12 cellular contexts compared by ENCODE assay signal in the genomic region with DNA sequence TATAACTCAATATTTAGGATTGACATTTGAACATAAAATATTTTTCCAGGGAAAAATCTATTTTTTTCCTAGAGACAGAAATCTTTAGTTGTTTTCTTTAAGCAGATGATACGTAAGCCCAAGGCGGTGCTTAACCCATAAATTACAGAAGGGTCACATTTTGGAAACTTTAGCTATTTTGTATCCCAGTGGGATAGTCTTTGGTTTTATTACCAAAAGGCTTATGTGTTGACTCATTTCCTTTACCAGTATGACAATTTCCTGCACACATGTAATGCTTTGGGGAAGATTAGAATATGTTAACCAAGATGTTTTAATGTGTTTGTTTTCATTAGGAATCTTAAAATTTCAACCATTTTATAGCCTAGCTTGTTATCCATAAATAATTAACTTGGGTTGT. TPM values are rescaled to one million over a fixed set of nuclear protein-coding genes. Genes with fewer than 3 reads are reported as not detected.
DNase-seq lines count a peak whose midpoint lies in the region; ATAC-seq and TF ChIP-seq lines count a peak whose summit lies in the region.
"Had no signal": no experiment of that assay in that cellular context is flagged by ENCODE, and none has a peak within 500 bp of the region (broad histone marks: within the 10 kb centered on the region; RNA-seq: fewer than 3 reads in every experiment).

No MANE protein-coding gene starts in this region.

- DNase-seq in GM03348 (ENCODE audit: low spot score) (peak; percentile 68), NCI-H69 (lab: John Stamatoyannopoulos, UW) (peak; percentile 9), chondrocyte (ENCODE audit: low spot score) (no peak), osteoblast (ENCODE audit: insufficient read length, low spot score, missing footprints) (peak; percentile 52), NCI-H1092 treated with DMSO at 0.1 percent for 48 hours (lab: John Stamatoyannopoulos, UW) (no peak), left lobe of liver (ENCODE audit: low spot score) (no peak), NCI-H446 treated with DMSO at 0.1 percent for 48 hours (lab: John Stamatoyannopoulos, UW) (no peak)
- DNase-seq: activated naive CD4-positive, alpha-beta T cell treated with Interleukin-2 at 50 U/mL for 16 hours; erythroblast; left ventricle myocardium superior; psoas muscle had no signal

- ATAC-seq in HG02840 (IDR thresholded peaks at IDR 0.05; ENCODE audit: low FRiP score, unreplicated experiment) = no peak
- no peak for ATAC-seq in left lobe of liver
- ATAC-seq: left ventricle myocardium superior, psoas muscle had no signal

- peak overlapping the region; percentile 87 for H3K27ac Mint-ChIP-seq in chondrocyte (ENCODE audit: unreplicated experiment)

- H3K27ac ChIP-seq in osteoblast (ENCODE audit: low read depth, low read length) = peak overlapping the region; percentile 72
- H3K27ac ChIP-seq: psoas muscle had no signal

- H3K36me3 ChIP-seq in osteoblast (ENCODE audit: insufficient read depth, low read length) = peaks cover 18% of the 10 kb centered on the region

- H3K4me1 Mint-ChIP-seq in chondrocyte (ENCODE audit: low read depth) = peaks cover 40% of the 10 kb centered on the region

- H3K27me3 Mint-ChIP-seq in chondrocyte (ENCODE audit: low read depth) = no peaks in the 10 kb centered on the region

- no peak overlapping the region for H3K4me3 ChIP-seq in osteoblast (ENCODE audit: insufficient read depth, low read length)
- H3K4me3 ChIP-seq: psoas muscle had no signal

- TF ChIP-seq CTCF in chondrocyte (IDR thresholded peaks at IDR 0.05) = no peak
- TF ChIP-seq CTCF in osteoblast (IDR thresholded peaks at IDR 0.05; ENCODE audit: extremely low read depth, low read depth, low read length) = no peak

- H3K36me3 Mint-ChIP-seq in chondrocyte (ENCODE audit: low read depth) = peaks cover 8% of the 10 kb centered on the region

- H3K9me3 Mint-ChIP-seq in chondrocyte (ENCODE audit: low read depth) = no peaks in the 10 kb centered on the region

- no peak overlapping the region for H2AFZ ChIP-seq in osteoblast (ENCODE audit: low read length)

- no peaks in the 10 kb centered on the region for H3K27me3 ChIP-seq in osteoblast (ENCODE audit: insufficient read depth, low read length)

- H3K4me2 ChIP-seq in osteoblast (ENCODE audit: insufficient read depth, low read length) = peak overlapping the region; percentile 52

- no peak overlapping the region for H3K4me3 Mint-ChIP-seq in chondrocyte (ENCODE audit: unreplicated experiment)

- peaks cover 25% of the 10 kb centered on the region for H3K79me2 ChIP-seq in osteoblast (ENCODE audit: insufficient read depth, low read length)

- peaks cover 27% of the 10 kb centered on the region for H3K4me1 ChIP-seq in osteoblast (ENCODE audit: insufficient read depth, low read length)
- H3K4me1 ChIP-seq: psoas muscle had no signal

- H3K9me3 ChIP-seq in osteoblast (ENCODE audit: low read depth, low read length) = no peaks in the 10 kb centered on the region
- H3K9me3 ChIP-seq: psoas muscle had no signal

- H4K20me1 ChIP-seq in osteoblast (ENCODE audit: insufficient read depth, low read length) = no peaks in the 10 kb centered on the region

RNA-seq across cellular contexts. Expression of gene DYNC1I2, which starts 24.8 kb away (rescaled TPM):
- 129 to 141 TPM (median 136 TPM) in 3 replicates for total RNA-seq in chondrocyte
- 109 and 110 TPM in 2 replicates for total RNA-seq in osteoblast
- total RNA-seq in left lobe of liver = 16.9 TPM

Comparison
In these comparisons a context has a peak if more than half of its experiments do, and no peak if none do; other contexts are left out.
1. DNase-seq: peak in GM03348 (single experiment), NCI-H69 (single experiment) and osteoblast (single experiment); none in chondrocyte (single experiment), NCI-H1092 treated with DMSO at 0.1 percent for 48 hours (single experiment), left lobe of liver (single experiment) and NCI-H446 treated with DMSO at 0.1 percent for 48 hours (single experiment).